10 cellular contexts compared by ENCODE assay signal in genomic region chr3:119678209-119678608, GRCh38. TPM values are rescaled to one million over a fixed set of nuclear protein-coding genes. Genes with fewer than 3 reads are reported as not detected.
A peak's percentile ranks its signal among the peaks of the same experiment; 100 is the strongest.
DNase-seq lines count a peak whose midpoint lies in the region; ATAC-seq, FAIRE-seq and TF ChIP-seq lines count a peak whose summit lies in the region.
"Not testable (repeated sequence)": the region's sequence is repeated elsewhere in the genome, so short reads cannot be mapped to it uniquely, and the experiment has no call there.
"Had no signal": no experiment of that assay in that cellular context is flagged by ENCODE, and none has a peak within 500 bp of the region (broad histone marks: within the 10 kb centered on the region; RNA-seq: fewer than 3 reads in every experiment).

No MANE protein-coding gene starts in this region.

- H3K9me3 Mint-ChIP-seq in Caco-2 (ENCODE audit: unreplicated experiment); activated CD4-positive, alpha-beta T cell treated with anti-CD3 and anti-CD28 coated beads, Interleukin-2, amount 10 ng/mL, durations not matched to agents 7 days and 5 days; central memory CD8-positive, alpha-beta T cell: not testable (repeated sequence)

- not testable (repeated sequence) for H4K20me1 ChIP-seq in OCI-LY3 (ENCODE audit: insufficient read depth, low read length)

- H3K4me1 Mint-ChIP-seq in Caco-2 (ENCODE audit: low read depth, unreplicated experiment), result not testable (repeated sequence)
- H3K4me1 Mint-ChIP-seq in activated CD4-positive, alpha-beta T cell treated with anti-CD3 and anti-CD28 coated beads, Interleukin-2, amount 10 ng/mL, durations not matched to agents 7 days and 5 days, result peaks cover 31% of the 10 kb centered on the region
- H3K4me1 Mint-ChIP-seq in central memory CD8-positive, alpha-beta T cell, result peaks cover 33% of the 10 kb centered on the region

- not testable (repeated sequence) for FAIRE-seq in kidney (lab: Jason Lieb, UNC)

- POLR2A ChIA-PET in Caco-2 (lab: Charles Lee); activated CD4-positive, alpha-beta T cell treated with anti-CD3 and anti-CD28 coated beads, Interleukin-2, amount 10 ng/mL, durations not matched to agents 7 days and 5 days (lab: Charles Lee): not testable (repeated sequence)

- peak overlapping the region; percentile 84 for H3K4me3 Mint-ChIP-seq in Caco-2 (ENCODE audit: unreplicated experiment)
- H3K4me3 Mint-ChIP-seq in activated CD4-positive, alpha-beta T cell treated with anti-CD3 and anti-CD28 coated beads, Interleukin-2, amount 10 ng/mL, durations not matched to agents 7 days and 5 days, result not testable (repeated sequence)
- H3K4me3 Mint-ChIP-seq in central memory CD8-positive, alpha-beta T cell, result peak overlapping the region; percentile 83

- peaks cover 32% of the 10 kb centered on the region for H3K79me2 ChIP-seq in OCI-LY3 (ENCODE audit: low read length)

- CTCF ChIA-PET in Caco-2 (lab: Charles Lee); activated CD4-positive, alpha-beta T cell treated with anti-CD3 and anti-CD28 coated beads, Interleukin-2, amount 10 ng/mL, durations not matched to agents 7 days and 5 days (lab: Charles Lee): not testable (repeated sequence)

- not testable (repeated sequence) for H3K36me3 Mint-ChIP-seq in Caco-2 (ENCODE audit: insufficient read depth, unreplicated experiment)
- peaks cover 24% of the 10 kb centered on the region for H3K36me3 Mint-ChIP-seq in activated CD4-positive, alpha-beta T cell treated with anti-CD3 and anti-CD28 coated beads, Interleukin-2, amount 10 ng/mL, durations not matched to agents 7 days and 5 days (ENCODE audit: low read depth)
- H3K36me3 Mint-ChIP-seq in central memory CD8-positive, alpha-beta T cell (ENCODE audit: insufficient read depth), result peaks cover 28% of the 10 kb centered on the region

- H2AFZ ChIP-seq in OCI-LY3 (ENCODE audit: low read depth, low read length), result not testable (repeated sequence)

- TF ChIP-seq CTCF in 22Rv1 (IDR thresholded peaks at IDR 0.05); Caco-2 (IDR thresholded peaks at IDR 0.05; ENCODE audit: insufficient read depth in 1 of 2, low read depth in 1 of 2, low read length in 1 of 2, severe bottlenecking in 1 of 2, unreplicated experiment in 1 of 2); OCI-LY3 (IDR thresholded peaks at IDR 0.05; ENCODE audit: low read depth, low read length); kidney (IDR thresholded peaks at IDR 0.05; ENCODE audit: borderline replicate concordance, extremely low read depth, insufficient read depth); neutrophil (IDR thresholded peaks at IDR 0.05): not testable (repeated sequence)

- H3K9ac ChIP-seq in OCI-LY3 (ENCODE audit: low read length), result not testable (repeated sequence)
- peak overlapping the region in 1 of 2 donors; percentile 95 for H3K9ac ChIP-seq in kidney (ENCODE audit: low read length in 2 of 2)

- peak overlapping the region; percentile 91 for H3K4me2 ChIP-seq in OCI-LY3 (ENCODE audit: low read length)

- not testable (repeated sequence) for H3K36me3 ChIP-seq in Caco-2 (ENCODE audit: control insufficient read depth, insufficient read depth, low read length); kidney (ENCODE audit: control insufficient read depth in 1 of 2, insufficient read depth in 2 of 2, low read length in 2 of 2)
- peaks cover 25% of the 10 kb centered on the region for H3K36me3 ChIP-seq in OCI-LY3 (replicated peaks; ENCODE audit: low read depth, low read length)
- peaks cover 23% of the 10 kb centered on the region for H3K36me3 ChIP-seq in neutrophil

- H3K9me3 ChIP-seq in Caco-2; OCI-LY3 (ENCODE audit: insufficient read depth, low read length); kidney (ENCODE audit: control insufficient read depth in 1 of 2, low read length in 2 of 2); neutrophil: not testable (repeated sequence)

- H3K27ac ChIP-seq in 22Rv1, result peak overlapping the region; percentile 94; the same call in 1 of the 2 replicates
- H3K27ac ChIP-seq in OCI-LY3 (ENCODE audit: low read length), result peak overlapping the region; percentile 92
- not testable (repeated sequence) for H3K27ac ChIP-seq in kidney (ENCODE audit: low read depth in 2 of 2, low read length in 2 of 2)
- peak overlapping the region; percentile 97 for H3K27ac ChIP-seq in neutrophil

- H3K4me1 ChIP-seq in Caco-2, result peaks cover 13% of the 10 kb centered on the region
- H3K4me1 ChIP-seq in OCI-LY3 (ENCODE audit: low read length), result peaks cover 23% of the 10 kb centered on the region
- H3K4me1 ChIP-seq in kidney (ENCODE audit: control insufficient read depth in 1 of 2, insufficient read depth in 1 of 2, low read depth in 1 of 2, low read length in 2 of 2), result peaks cover 5 to 11% of the 10 kb centered on the region in 2 donors
- H3K4me1 ChIP-seq in neutrophil (ENCODE audit: control insufficient read depth in 1 of 2, insufficient read depth in 1 of 2, low read depth in 1 of 2, low read length in 1 of 2), result peaks cover 16% of the 10 kb centered on the region in 2 experiments

- not testable (repeated sequence) for H3K27me3 ChIP-seq in Caco-2 (replicated peaks; ENCODE audit: control insufficient read depth, insufficient read depth, low read length); OCI-LY3 (ENCODE audit: low read depth, low read length); neutrophil

- DNase-seq in Caco-2; activated CD4-positive, alpha-beta T cell treated with anti-CD3 and anti-CD28 coated beads, Interleukin-2, amount 10 ng/mL, durations not matched to agents 7 days and 5 days; central memory CD8-positive, alpha-beta T cell (ENCODE audit: low spot score in 2 of 2): not testable (repeated sequence)
- DNase-seq in kidney, result peak; percentile 54

- H3K27me3 Mint-ChIP-seq in Caco-2 (ENCODE audit: insufficient read depth, unreplicated experiment); activated CD4-positive, alpha-beta T cell treated with anti-CD3 and anti-CD28 coated beads, Interleukin-2, amount 10 ng/mL, durations not matched to agents 7 days and 5 days; central memory CD8-positive, alpha-beta T cell: not testable (repeated sequence)

- H3K27ac Mint-ChIP-seq in Caco-2 (ENCODE audit: unreplicated experiment), result not testable (repeated sequence)
- H3K27ac Mint-ChIP-seq in activated CD4-positive, alpha-beta T cell treated with anti-CD3 and anti-CD28 coated beads, Interleukin-2, amount 10 ng/mL, durations not matched to agents 7 days and 5 days, result peak overlapping the region; percentile 57
- peak overlapping the region; percentile 97 for H3K27ac Mint-ChIP-seq in central memory CD8-positive, alpha-beta T cell (ENCODE audit: low read depth)

- not testable (repeated sequence) for BruUV-seq in Caco-2 (replicated peaks; lab: Mats Ljungman, UMichigan)

- H3K4me3 ChIP-seq in Caco-2 (ENCODE audit: low read depth, low read length); kidney (ENCODE audit: low read length in 2 of 2); neutrophil (ENCODE audit: low read depth in 1 of 2, low read length in 1 of 2): not testable (repeated sequence)
- peak overlapping the region; percentile 97; the same call in 1 of the 2 replicates for H3K4me3 ChIP-seq in OCI-LY3 (ENCODE audit: low read length)

- ATAC-seq in central memory CD8-positive, alpha-beta T cell (replicated peaks; ENCODE audit: extremely low read depth, poor library complexity, severe bottlenecking), result not testable (repeated sequence)

- intact Hi-C loops in Caco-2 (cut with micrococcal nuclease; ENCODE audit: unreplicated experiment), result loop anchor here (5.0 to 10.0 kb wide), 3 partner anchors 46 to 263 kb away; no protein-coding TSS in a partner anchor
- intact Hi-C loops in kidney (cut with DNase I), result not testable (repeated sequence)

RNA-seq across cellular contexts. Expression of gene COX17, which starts 1.0 kb away (rescaled TPM):
- total RNA-seq in Caco-2 (2022) (43.6 and 44.9 TPM in 2 replicates), kidney (46.4 TPM)
- 10 to 100 TPM; 52.7 to 54.5 TPM for total RNA-seq in activated CD4-positive, alpha-beta T cell treated with anti-CD3 and anti-CD28 coated beads, Interleukin-2, amount 10 ng/mL, durations not matched to agents 7 days and 5 days
- 218 TPM for polyA plus RNA-seq in kidney (ENCODE audit: insufficient read depth, low read depth, low replicate concordance)

RNA-seq across cellular contexts. Expression of gene POPDC2, which starts 17.8 kb away (rescaled TPM):
- total RNA-seq in Caco-2 (2022) (0.77 and 1.4 TPM in 2 replicates), kidney (3.2 TPM)
- 1 to 10 TPM; 1.7 to 2.9 TPM for total RNA-seq in activated CD4-positive, alpha-beta T cell treated with anti-CD3 and anti-CD28 coated beads, Interleukin-2, amount 10 ng/mL, durations not matched to agents 7 days and 5 days
- polyA plus RNA-seq in kidney (ENCODE audit: insufficient read depth, low read depth, low replicate concordance), result 7.3 TPM
- total RNA-seq: GM23248, LHCN-M2 had no signal

RNA-seq across cellular contexts. Expression of gene CFAP91, which starts 24.6 kb away (rescaled TPM):
- not detected in 2 replicates for total RNA-seq in Caco-2 (2022)
- total RNA-seq in activated CD4-positive, alpha-beta T cell treated with anti-CD3 and anti-CD28 coated beads, Interleukin-2, amount 10 ng/mL, durations not matched to agents 7 days and 5 days, result not detected
- total RNA-seq in kidney, result 14.1 TPM
- 4.7 TPM for polyA plus RNA-seq in kidney (ENCODE audit: insufficient read depth, low read depth, low replicate concordance)
- total RNA-seq: GM23248 had no signal
- polyA plus RNA-seq: AG04450, GM23248 had no signal

Comparison
In these comparisons a context has a peak if more than half of its experiments do, and no peak if none do; other contexts are left out.
1. RNA of gene CFAP91, which starts 24.6 kb away (total RNA-seq): 14.1 TPM in kidney (single experiment); not detected in activated CD4-positive, alpha-beta T cell treated with anti-CD3 and anti-CD28 coated beads, Interleukin-2, amount 10 ng/mL, durations not matched to agents 7 days and 5 days and not detected in Caco-2; every median in the first group is over 10 times any median in the second.